ENCODE assay signal across 18 cellular contexts in the genomic region with DNA sequence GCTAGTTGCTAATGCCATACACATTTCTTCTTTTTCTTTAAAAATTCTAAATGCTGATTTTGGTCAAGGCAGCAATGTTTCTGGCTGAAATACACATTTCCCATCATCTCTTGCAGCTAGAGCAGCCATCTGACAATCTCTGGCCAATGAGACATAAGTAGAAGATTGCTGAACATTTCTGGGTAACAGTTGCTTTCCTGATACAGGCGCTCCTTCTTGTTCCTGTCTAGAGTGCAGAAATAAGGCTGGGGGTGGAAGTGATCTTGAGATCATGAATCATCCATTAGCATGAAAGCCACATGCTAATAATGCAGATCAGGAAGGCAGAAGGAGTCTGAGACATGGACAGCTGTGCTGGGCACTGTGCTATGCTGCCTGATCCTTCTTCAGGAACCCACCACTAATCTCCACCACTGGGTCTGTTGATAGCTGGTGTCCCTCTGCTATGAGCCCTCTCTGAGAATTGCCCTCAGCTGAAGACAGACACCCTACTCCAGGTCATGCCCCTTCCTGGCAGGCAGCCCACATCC. TPM values are rescaled to one million over a fixed set of nuclear protein-coding genes. Genes with fewer than 3 reads are reported as not detected.
"Had no signal": no experiment of that assay in that cellular context is flagged by ENCODE, and none has a peak within 500 bp of the region (broad histone marks: within the 10 kb centered on the region; RNA-seq: fewer than 3 reads in every experiment).

No MANE protein-coding gene starts in this region.

- H3K9me3 Mint-ChIP-seq: neural progenitor cell, type B pancreatic cell had no signal

- H3K27me3 Mint-ChIP-seq: natural killer cell treated with Interleukin-12 subunit alpha and Interleukin-12 subunit beta and Interleukin-15 and Interleukin-18, amount 100 ng/mL, for 72 hours had no signal

- H2AFZ ChIP-seq: neural progenitor cell had no signal

- H3K27ac ChIP-seq: colonic mucosa, gastrocnemius medialis, heart right ventricle, neural progenitor cell, ovary, stomach had no signal

- H3K4me1 Mint-ChIP-seq: neural progenitor cell; stimulated activated effector memory CD8-positive, alpha-beta T cell treated with anti-CD3 and anti-CD28 coated beads, Interleukin-12 subunit alpha, Interleukin-12 subunit beta, amount 100 ng/mL, for 72 hours had no signal

- ATAC-seq: gastrocnemius medialis; heart right ventricle; right cardiac atrium; stimulated activated effector memory CD8-positive, alpha-beta T cell treated with anti-CD3 and anti-CD28 coated beads, Interleukin-12 subunit alpha, Interleukin-12 subunit beta, amount 100 ng/mL, for 72 hours had no signal

- H3K36me3 ChIP-seq: colonic mucosa, gastrocnemius medialis, heart right ventricle, neural progenitor cell, ovary, stomach had no signal

- H3K4me2 ChIP-seq: neural progenitor cell, smooth muscle cell had no signal

- H3K4me1 ChIP-seq: colonic mucosa, gastrocnemius medialis, heart right ventricle, neural progenitor cell, stomach had no signal

- H3K27me3 ChIP-seq: colonic mucosa, gastrocnemius medialis, neural progenitor cell, ovary had no signal

- DNase-seq: colonic mucosa; dermis blood vessel endothelial cell; gastrocnemius medialis; heart right ventricle; hypothalamus; kidney glomerular epithelial cell; mammary epithelial cell; nucleus accumbens; ovary; right cardiac atrium; stimulated activated CD4-positive, alpha-beta T cell treated with anti-CD3 and anti-CD28 coated beads, Interleukin-2, amount 100 ng/mL, for 48 hours; stomach; substantia nigra had no signal

- H3K27ac Mint-ChIP-seq: natural killer cell treated with Interleukin-12 subunit alpha and Interleukin-12 subunit beta and Interleukin-15 and Interleukin-18, amount 100 ng/mL, for 72 hours; neural progenitor cell; stimulated activated effector memory CD8-positive, alpha-beta T cell treated with anti-CD3 and anti-CD28 coated beads, Interleukin-12 subunit alpha, Interleukin-12 subunit beta, amount 100 ng/mL, for 72 hours; type B pancreatic cell had no signal

- H3K36me3 Mint-ChIP-seq: natural killer cell treated with Interleukin-12 subunit alpha and Interleukin-12 subunit beta and Interleukin-15 and Interleukin-18, amount 100 ng/mL, for 72 hours; neural progenitor cell; stimulated activated effector memory CD8-positive, alpha-beta T cell treated with anti-CD3 and anti-CD28 coated beads, Interleukin-12 subunit alpha, Interleukin-12 subunit beta, amount 100 ng/mL, for 72 hours; type B pancreatic cell had no signal

- H3K4me3 Mint-ChIP-seq: natural killer cell treated with Interleukin-12 subunit alpha and Interleukin-12 subunit beta and Interleukin-15 and Interleukin-18, amount 100 ng/mL, for 72 hours; neural progenitor cell; stimulated activated effector memory CD8-positive, alpha-beta T cell treated with anti-CD3 and anti-CD28 coated beads, Interleukin-12 subunit alpha, Interleukin-12 subunit beta, amount 100 ng/mL, for 72 hours; type B pancreatic cell had no signal

- H3K4me3 ChIP-seq: colonic mucosa, gastrocnemius medialis, heart right ventricle, neural progenitor cell, ovary, smooth muscle cell, stomach had no signal

RNA-seq across cellular contexts. Expression of a gene that starts 14.8 kb away (rescaled TPM):
- total RNA-seq: natural killer cell treated with Interleukin-12 subunit alpha and Interleukin-12 subunit beta and Interleukin-15 and Interleukin-18, amount 100 ng/mL, for 72 hours had no signal
- polyA plus RNA-seq: mammary epithelial cell had no signal
